Comparison of ENCODE assay signal across 8 cellular contexts in genomic region chr12:48105867-48106563, GRCh38. TPM values are rescaled to one million over a fixed set of nuclear protein-coding genes. Genes with fewer than 3 reads are reported as not detected.
DNase-seq lines count a peak whose midpoint lies in the region; ATAC-seq lines count a peak whose summit lies in the region.

Gene SENP1 (minus strand): TSS chr12:48106079. CDS start chr12:48101472, 4,607 bp downstream.

- no peaks in the 10 kb centered on the region for H3K36me3 ChIP-seq in CD4-positive, alpha-beta memory T cell (ENCODE audit: insufficient read depth, low read length)

- no peaks in the 10 kb centered on the region for H3K9me3 ChIP-seq in CD4-positive, alpha-beta memory T cell (ENCODE audit: control insufficient read depth in 1 of 2, low read length in 2 of 2)

- peaks cover 42 to 65% (median 52%) of the 10 kb centered on the region in 4 donors for H3K4me1 Mint-ChIP-seq in CD4-positive, alpha-beta memory T cell

- peak; percentile 91 to 93 (median 92) for DNase-seq in CD4-positive, alpha-beta memory T cell
- DNase-seq in HS-27A (ENCODE audit: low read depth) (peak; percentile 73), lung microvascular endothelial cell (ENCODE audit: low read depth in 2 of 2) (peak; percentile 89 to 93)
- DNase-seq in NK-92 treated with Interleukin-12 subunit alpha and Interleukin-12 subunit beta, amount 100 ng/mL, for 24 hours (lab: John Stamatoyannopoulos, UW): peak; percentile 77
- peak; percentile 98 for DNase-seq in activated CD8-positive, alpha-beta memory T cell treated with anti-CD3 and anti-CD28 coated beads for 24 hours
- DNase-seq in effector CD4-positive, alpha-beta T cell: peak; percentile 83
- peak; percentile 84 to 86 (median 86) for DNase-seq in stimulated activated CD4-positive, alpha-beta T cell treated with anti-CD3 and anti-CD28 coated beads, TNF-alpha, amount 100 ng/mL, for 48 hours (ENCODE audit: low read depth in 3 of 3)

- peak within 1 kb of the TSS; percentile 96 for H3K27ac ChIP-seq in CD4-positive, alpha-beta memory T cell (ENCODE audit: low read depth, low read length)

- CTCF ChIA-PET in CD4-positive, alpha-beta memory T cell (lab: Charles Lee; ENCODE audit: partially characterized antibody): interaction anchor here (0.5 to 4.6 kb wide), 7 partner anchors 11 to 1008 kb away, joined by 3 to 42 read pairs (median 3); partner anchors contain the start of genes ASB8, CCNT1 and TMEM106C

- POLR2A ChIA-PET in CD4-positive, alpha-beta memory T cell (lab: Charles Lee; ENCODE audit: partially characterized antibody): interaction anchor here (0.5 to 4.9 kb wide), 17 partner anchors 8 to 1837 kb away, joined by 3 to 90 read pairs (median 4); partner anchors contain the start of genes ASB8, CCDC184, PFKM and RPAP3

- intact Hi-C loops in CD4-positive, alpha-beta memory T cell (cut with micrococcal nuclease): loop anchor here (1.0 to 5.0 kb wide), 5 partner anchors 13 to 144 kb away; partner anchors contain the start of genes ASB8, PFKM and TMEM106C

- H3K27me3 ChIP-seq in CD4-positive, alpha-beta memory T cell (ENCODE audit: insufficient read depth, low read length): no peaks in the 10 kb centered on the region

- no peaks in the 10 kb centered on the region for H3K27me3 Mint-ChIP-seq in CD4-positive, alpha-beta memory T cell

- peak; percentile 54 for ATAC-seq in GM19467 (IDR thresholded peaks at IDR 0.05; ENCODE audit: unreplicated experiment)

- no peaks in the 10 kb centered on the region for H3K9me3 Mint-ChIP-seq in CD4-positive, alpha-beta memory T cell

- H3K27ac Mint-ChIP-seq in CD4-positive, alpha-beta memory T cell: peak within 1 kb of the TSS; percentile 93 to 100 (median 99)

- H3K4me3 Mint-ChIP-seq in CD4-positive, alpha-beta memory T cell: peak within 1 kb of the TSS; percentile 89 to 97 (median 92)

- peak within 1 kb of the TSS; percentile 84 to 93 for H3K4me3 ChIP-seq in CD4-positive, alpha-beta memory T cell (ENCODE audit: low read length in 2 of 2)

- peaks cover 42% of the 10 kb centered on the region for H3K4me1 ChIP-seq in CD4-positive, alpha-beta memory T cell (ENCODE audit: insufficient read depth, low read length)

- H3K36me3 Mint-ChIP-seq in CD4-positive, alpha-beta memory T cell: peaks cover 0 to 11% of the 10 kb centered on the region in 2 donors

RNA-seq across cellular contexts. Expression of gene SENP1, which starts in this region (rescaled TPM):
- 10 to 100 TPM; 28.7 to 35.1 TPM for total RNA-seq in CD4-positive, alpha-beta memory T cell
- 1 to 10 TPM; 6.1 to 10.0 TPM for polyA plus RNA-seq in CD4-positive, alpha-beta memory T cell
- total RNA-seq in lung microvascular endothelial cell: 8.3 and 8.9 TPM in 2 replicates

Comparison
In these comparisons a context has a peak if more than half of its experiments do, and no peak if none do; other contexts are left out.
1. Peak in every context shown above with its lines: DNase-seq, ATAC-seq, H3K4me3 ChIP-seq and H3K27ac ChIP-seq.